Comparison of ENCODE assay signal across 10 cellular contexts in the genomic region with DNA sequence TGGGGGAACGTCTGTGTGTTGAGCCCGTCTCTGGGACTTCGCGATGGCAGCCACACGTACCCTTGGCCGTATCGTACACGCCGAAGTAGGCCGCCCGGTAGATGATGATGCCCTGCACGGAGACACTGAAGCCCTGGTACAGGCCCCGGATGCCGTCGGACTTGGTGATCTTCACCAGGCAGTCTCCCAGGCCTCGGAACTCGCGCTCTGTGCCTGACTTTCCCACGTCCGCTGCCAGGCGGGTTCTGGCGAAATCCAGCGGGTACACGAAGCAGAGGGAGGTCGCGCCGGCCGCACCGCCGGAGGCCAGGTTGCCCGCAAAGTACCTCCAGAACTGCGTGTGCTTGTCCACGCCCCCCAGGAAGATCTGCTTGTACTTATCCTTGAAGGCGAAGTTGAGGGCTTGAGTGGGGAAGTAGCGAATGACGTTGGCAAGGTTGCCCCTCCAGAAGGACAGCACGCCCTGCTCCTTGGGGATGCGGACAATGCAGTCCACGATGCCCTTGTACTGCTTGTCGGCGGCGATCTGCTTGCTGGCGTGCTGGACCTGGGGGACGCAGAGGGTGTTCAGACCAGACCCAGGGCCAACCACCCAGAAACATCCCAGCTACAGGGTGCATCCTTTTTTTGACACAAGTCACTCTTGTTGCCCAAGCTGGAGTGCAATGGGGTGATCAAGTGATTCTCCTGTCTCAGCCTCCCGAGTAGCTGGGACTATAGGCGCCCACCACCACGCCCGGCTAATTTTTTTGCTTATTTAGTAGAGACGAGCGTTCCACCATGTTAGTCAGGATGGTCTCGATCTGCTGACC. TPM values are rescaled to one million over a fixed set of nuclear protein-coding genes. Genes with fewer than 3 reads are reported as not detected.
DNase-seq lines count a peak whose midpoint lies in the region; ATAC-seq and TF ChIP-seq lines count a peak whose summit lies in the region.
"Had no signal": no experiment of that assay in that cellular context is flagged by ENCODE, and none has a peak within 500 bp of the region (broad histone marks: within the 10 kb centered on the region; RNA-seq: fewer than 3 reads in every experiment).

No MANE protein-coding gene starts in this region.

- H3F3A ChIP-seq in DOHH2 (ENCODE audit: control insufficient read depth, insufficient read depth): peaks cover 54% of the 10 kb centered on the region
- peaks cover 72% of the 10 kb centered on the region for H3F3A ChIP-seq in PC-9 (ENCODE audit: insufficient read depth, low read depth)

- H3K27ac ChIP-seq in DOHH2 (ENCODE audit: low read depth, low read length) (no peak overlapping the region), RWPE2 (ENCODE audit: poor library complexity, severe bottlenecking) (no peak overlapping the region), PC-9 (no peak overlapping the region), brain microvascular endothelial cell (no peak overlapping the region)

- H3K9me3 ChIP-seq in DOHH2 (ENCODE audit: control insufficient read depth, insufficient read depth, low read length) (no peaks in the 10 kb centered on the region), RWPE2 (ENCODE audit: severe bottlenecking) (no peaks in the 10 kb centered on the region), PC-9 (ENCODE audit: insufficient read depth, low read depth) (no peaks in the 10 kb centered on the region)

- H3K9me3 Mint-ChIP-seq in effector memory CD8-positive, alpha-beta T cell: no peaks in the 10 kb centered on the region

- in situ Hi-C loops in brain microvascular endothelial cell (cut with HindIII; ENCODE audit: low pct_ligation_motif_present, low sequenced_read_pairs): no loop called here

- H4K20me1 ChIP-seq in DOHH2 (ENCODE audit: control insufficient read depth, insufficient read depth, low read depth, low read length) (peaks cover 39% of the 10 kb centered on the region), PC-9 (ENCODE audit: insufficient read depth) (peaks cover 64% of the 10 kb centered on the region)

- peak overlapping the region in 1 of 2 donors; percentile 83 for H3K27ac Mint-ChIP-seq in effector memory CD8-positive, alpha-beta T cell

- no peaks in the 10 kb centered on the region for H3K27me3 Mint-ChIP-seq in effector memory CD8-positive, alpha-beta T cell

- no TSS peak for BruUV-seq in PC-9 (replicated peaks; lab: Mats Ljungman, UMichigan)

- intact Hi-C loops in posterior cingulate gyrus (cut with DNase I) (no loop called here), PC-9 (cut with micrococcal nuclease; ENCODE audit: unreplicated experiment) (no loop called here)

- H3K4me2 ChIP-seq in DOHH2 (ENCODE audit: low read length): peak overlapping the region; percentile 6; the same call in 1 of the 2 replicates
- no peak overlapping the region; the same call in 1 of the 2 replicates for H3K4me2 ChIP-seq in PC-9

- DNase-seq in RWPE2 (ENCODE audit: low spot score) (peak; percentile 73), posterior cingulate gyrus (peak in 6 of 10 donors; percentile 3 to 77 (median 45)), PC-9 (no peak), GDM1 (lab: John Stamatoyannopoulos, UW) (no peak), kidney tubule cell (ENCODE audit: low spot score) (no peak), brain microvascular endothelial cell (no peak)
- no peak for DNase-seq in effector memory CD8-positive, alpha-beta T cell
- DNase-seq: central memory CD4-positive, alpha-beta T cell had no signal

- peaks cover 26 to 43% of the 10 kb centered on the region in 2 donors for H3K4me1 Mint-ChIP-seq in effector memory CD8-positive, alpha-beta T cell (ENCODE audit: low read depth in 2 of 2)

- CTCF ChIA-PET in PC-9 (lab: Charles Lee): no interaction called here

- ATAC-seq in RWPE2 (ENCODE audit: low read depth): no peak
- no peak for ATAC-seq in effector memory CD8-positive, alpha-beta T cell (replicated peaks)

- H3K4me3 ChIP-seq in DOHH2 (ENCODE audit: low read length): no peak overlapping the region
- no peak overlapping the region for H3K4me3 ChIP-seq in RWPE2 (ENCODE audit: severe bottlenecking)
- H3K4me3 ChIP-seq in PC-9: no peak overlapping the region
- H3K4me3 ChIP-seq in brain microvascular endothelial cell (ENCODE audit: low read depth, low read length): no peak overlapping the region

- peaks cover 76% of the 10 kb centered on the region for H3K36me3 Mint-ChIP-seq in effector memory CD8-positive, alpha-beta T cell (ENCODE audit: insufficient read depth)

- no peak overlapping the region for H2AFZ ChIP-seq in PC-9

- H3K27me3 ChIP-seq in DOHH2 (ENCODE audit: control insufficient read depth, low read length) (no peaks in the 10 kb centered on the region), RWPE2 (ENCODE audit: insufficient read depth, poor library complexity, severe bottlenecking) (no peaks in the 10 kb centered on the region), PC-9 (ENCODE audit: insufficient read depth, low read depth) (no peaks in the 10 kb centered on the region), brain microvascular endothelial cell (replicated peaks) (no peaks in the 10 kb centered on the region)

- TF ChIP-seq CTCF in DOHH2 (IDR thresholded peaks at IDR 0.05; ENCODE audit: low read depth, low read length, poor library complexity, severe bottlenecking) (no peak), RWPE2 (IDR thresholded peaks at IDR 0.05; ENCODE audit: poor library complexity, severe bottlenecking) (no peak), PC-9 (conservative IDR thresholded peaks at IDR 0.05) (no peak), brain microvascular endothelial cell (IDR thresholded peaks at IDR 0.05; ENCODE audit: low read depth, low read length, missing control alignments) (no peak)

- H3K36me3 ChIP-seq in DOHH2 (ENCODE audit: control insufficient read depth, low read length): peaks cover 83% of the 10 kb centered on the region
- H3K36me3 ChIP-seq in RWPE2 (ENCODE audit: low read depth): peaks cover 75% of the 10 kb centered on the region
- peaks cover 62% of the 10 kb centered on the region for H3K36me3 ChIP-seq in PC-9 (ENCODE audit: low read depth)
- peaks cover 64% of the 10 kb centered on the region for H3K36me3 ChIP-seq in brain microvascular endothelial cell (replicated peaks)

- H3K79me2 ChIP-seq in DOHH2 (ENCODE audit: control insufficient read depth, low read length): peaks cover 68% of the 10 kb centered on the region
- H3K79me2 ChIP-seq in PC-9 (ENCODE audit: low read depth): peaks cover 64% of the 10 kb centered on the region

- peak overlapping the region; percentile 31 to 47 for H3K4me3 Mint-ChIP-seq in effector memory CD8-positive, alpha-beta T cell

- POLR2A ChIA-PET in PC-9 (lab: Charles Lee; ENCODE audit: unreplicated experiment): no interaction called here

- H3K4me1 ChIP-seq in DOHH2 (ENCODE audit: control insufficient read depth, low read length) (peaks cover 32% of the 10 kb centered on the region), RWPE2 (ENCODE audit: insufficient read depth, poor library complexity, severe bottlenecking) (no peaks in the 10 kb centered on the region), PC-9 (replicated peaks; ENCODE audit: insufficient read depth) (peaks cover 10% of the 10 kb centered on the region)

- H3K9me2 ChIP-seq in DOHH2 (replicated peaks; ENCODE audit: control insufficient read depth, low read length) (no peaks in the 10 kb centered on the region), PC-9 (ENCODE audit: insufficient read depth) (no peaks in the 10 kb centered on the region)

RNA-seq across cellular contexts. Expression of a gene that starts 2.5 kb away (rescaled TPM):
- total RNA-seq in PC-9 (2021): 178 and 212 TPM in 2 replicates

RNA-seq across cellular contexts. Expression of a gene that starts 52.8 kb away (rescaled TPM):
- total RNA-seq in PC-9 (2021): not detected in 2 replicates
- total RNA-seq: M059J had no signal

Comparison
In these comparisons a context has a peak if more than half of its experiments do, and no peak if none do; other contexts are left out.
1. DNase-seq: peak in RWPE2 (single experiment) and posterior cingulate gyrus (6 of 10); none in effector memory CD8-positive, alpha-beta T cell (0 of 3), PC-9 (0 of 2), GDM1 (single experiment), kidney tubule cell (single experiment) and brain microvascular endothelial cell (single experiment).